8 cellular contexts compared by ENCODE assay signal in the genomic region with DNA sequence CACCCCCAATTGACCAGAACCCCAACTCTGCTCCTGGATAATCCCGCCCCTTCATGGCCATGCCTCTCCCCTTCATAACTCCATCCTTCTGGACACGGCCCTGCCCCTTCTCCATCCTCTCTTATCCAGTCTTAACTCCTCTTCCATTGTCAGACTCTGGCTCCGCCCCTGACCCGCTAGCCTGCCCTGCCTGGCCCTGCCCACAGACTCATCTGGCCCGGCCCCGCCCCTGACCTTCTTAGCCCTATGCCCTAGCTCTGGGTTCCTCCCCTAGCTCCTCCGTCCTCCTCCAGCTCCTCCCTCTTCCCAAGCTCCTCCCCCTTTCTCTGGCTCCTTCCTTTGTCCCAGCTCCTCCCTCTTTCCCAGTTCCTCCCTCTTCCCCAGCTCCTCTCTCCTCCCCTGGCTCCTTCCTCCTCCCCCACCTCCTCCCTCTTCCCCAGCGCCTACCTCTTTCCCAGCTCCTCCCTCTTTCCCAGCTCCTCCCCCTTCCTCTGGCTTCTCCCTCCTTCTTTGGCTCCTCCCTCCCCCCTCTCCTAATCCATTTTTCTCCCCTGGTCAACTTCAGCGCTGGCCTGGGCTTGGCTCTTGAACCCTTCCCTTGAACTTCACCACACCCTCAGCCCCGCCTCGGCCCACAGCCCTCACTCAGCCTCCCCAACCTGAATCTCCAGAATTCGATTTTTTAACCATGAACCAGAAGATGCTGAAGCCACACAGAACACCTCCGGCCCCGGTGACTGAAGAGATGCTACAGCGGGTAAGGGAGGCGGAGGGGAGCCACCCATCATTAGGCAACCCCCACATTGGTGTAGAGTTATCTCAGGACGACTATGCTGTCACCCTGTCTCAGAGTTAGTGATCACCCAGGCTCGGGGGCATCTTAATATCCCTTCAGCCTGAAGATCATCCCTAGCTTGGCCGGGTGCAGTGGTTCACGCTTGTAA. TPM values are rescaled to one million over a fixed set of nuclear protein-coding genes. Genes with fewer than 3 reads are reported as not detected.
DNase-seq lines count a peak whose midpoint lies in the region; ATAC-seq, FAIRE-seq and TF ChIP-seq lines count a peak whose summit lies in the region.

No MANE protein-coding gene starts in this region.

- FAIRE-seq in small intestine (lab: Jason Lieb, UNC): no peak

- peak; percentile 83 for DNase-seq in COLO668 (lab: John Stamatoyannopoulos, UW; ENCODE audit: unreplicated experiment)
- DNase-seq in Panc1 (ENCODE audit: low read depth, low spot score): peak; percentile 94
- DNase-seq in ascending aorta (ENCODE audit: low spot score in 2 of 2): peak; percentile 61 to 88
- DNase-seq in hepatocyte (ENCODE audit: low spot score): peak; percentile 64
- peak; percentile 99 for DNase-seq in small intestine
- no peak for DNase-seq in dedifferentiated amniotic fluid mesenchymal stem cell (ENCODE audit: extremely low spot score)

- H3K36me3 ChIP-seq in HUES6 (ENCODE audit: control insufficient read depth, insufficient read depth, low read length) (no peaks in the 10 kb centered on the region), Panc1 (ENCODE audit: control insufficient read depth, insufficient read depth, low read length) (no peaks in the 10 kb centered on the region), ascending aorta (no peaks in the 10 kb centered on the region), hepatocyte (replicated peaks; ENCODE audit: insufficient read depth, low read depth) (no peaks in the 10 kb centered on the region), small intestine (ENCODE audit: control insufficient read depth in 2 of 2, insufficient read depth in 2 of 2, low read length in 2 of 2) (no peaks in the 10 kb centered on the region)

- no TSS peak for BruUV-seq in Panc1 (replicated peaks; lab: Mats Ljungman, UMichigan)

- ATAC-seq in Panc1 (peak; percentile 90), HG03439 (IDR thresholded peaks at IDR 0.05; ENCODE audit: unreplicated experiment) (no peak)

- H4K20me1 ChIP-seq in hepatocyte (ENCODE audit: insufficient read depth, poor library complexity, severe bottlenecking): no peaks in the 10 kb centered on the region

- H3K4me1 ChIP-seq in HUES6 (ENCODE audit: control insufficient read depth, insufficient read depth, low read length): peaks cover 16% of the 10 kb centered on the region
- no peaks in the 10 kb centered on the region for H3K4me1 ChIP-seq in Panc1 (ENCODE audit: control insufficient read depth, insufficient read depth, low read length)
- H3K4me1 ChIP-seq in ascending aorta: peaks cover 0 to 3% of the 10 kb centered on the region in 2 donors
- H3K4me1 ChIP-seq in hepatocyte (ENCODE audit: insufficient read depth): no peaks in the 10 kb centered on the region
- peaks cover 0 to 3% of the 10 kb centered on the region in 2 donors for H3K4me1 ChIP-seq in small intestine (ENCODE audit: control insufficient read depth in 2 of 2, insufficient read depth in 1 of 2, low read depth in 1 of 2, low read length in 1 of 2)

- H3K79me2 ChIP-seq in hepatocyte: no peaks in the 10 kb centered on the region

- no peak overlapping the region for H3K9ac ChIP-seq in HUES6 (ENCODE audit: low read length)

- CTCF ChIA-PET in Panc1 (lab: Charles Lee): interaction anchor here (0.7 kb wide), 1 partner anchor 10 kb away, joined by 8 read pairs; a partner anchor contains a TSS

- no peak overlapping the region for H2AFZ ChIP-seq in hepatocyte

- 66% methylated on average over 16 of the region's 20 CpGs for WGBS in hepatocyte (ENCODE audit: low lambda C conversion rate, missing lambda C conversion rate)
- 35 to 44% (median 37%) methylated on average over 19 to 20 of the region's 20 CpGs for WGBS in small intestine, 3 donors

- in situ Hi-C loops in Panc1 (cut with HindIII; ENCODE audit: low pct_unique_long_range_greater_than_20kb, low sequenced_read_pairs): no loop called here

- H3K27me3 ChIP-seq in HUES6 (ENCODE audit: control insufficient read depth, insufficient read depth, low read length) (peaks cover 27% of the 10 kb centered on the region), Panc1 (ENCODE audit: control insufficient read depth, insufficient read depth, low read length) (no peaks in the 10 kb centered on the region), ascending aorta (no peaks in the 10 kb centered on the region), hepatocyte (no peaks in the 10 kb centered on the region), small intestine (ENCODE audit: control insufficient read depth in 2 of 2, insufficient read depth in 2 of 2, low read length in 2 of 2) (peaks cover 0 to 2% of the 10 kb centered on the region in 2 donors)

- intact Hi-C loops in Panc1 (cut with micrococcal nuclease; ENCODE audit: unreplicated experiment): no loop called here
- intact Hi-C loops in ascending aorta (cut with DNase I): no loop called here

- TF ChIP-seq CTCF in Panc1 (IDR thresholded peaks at IDR 0.05) (no peak), ascending aorta (IDR thresholded peaks at IDR 0.05) (no peak), hepatocyte (IDR thresholded peaks at IDR 0.05; ENCODE audit: poor library complexity) (no peak)

- H3K4me3 ChIP-seq in HUES6 (ENCODE audit: low read depth, low read length) (peak overlapping the region; percentile 65), Panc1 (ENCODE audit: low read depth in 2 of 2, low read length in 2 of 2) (peak overlapping the region; percentile 8 to 41; a peak in 3 of 4 replicates), ascending aorta (no peak overlapping the region), hepatocyte (no peak overlapping the region), small intestine (ENCODE audit: low read depth in 1 of 2, low read length in 2 of 2) (no peak overlapping the region)

- POLR2A ChIA-PET in Panc1 (lab: Charles Lee): interaction anchor here (0.6 to 0.7 kb wide), 2 partner anchors 13 to 413 kb away, joined by 3 to 4 read pairs; no protein-coding TSS in a partner anchor

- H3K27ac ChIP-seq in HUES6 (ENCODE audit: low read depth, low read length) (no peak overlapping the region), Panc1 (ENCODE audit: low read length) (no peak overlapping the region), ascending aorta (no peak overlapping the region), hepatocyte (no peak overlapping the region), small intestine (ENCODE audit: low read depth in 1 of 2, low read length in 1 of 2) (no peak overlapping the region)

- no peaks in the 10 kb centered on the region for H3K9me2 ChIP-seq in hepatocyte (replicated peaks; ENCODE audit: insufficient read depth)

- H3K9me3 ChIP-seq in HUES6 (ENCODE audit: control insufficient read depth, insufficient read depth, low read depth, low read length) (no peaks in the 10 kb centered on the region), Panc1 (ENCODE audit: control insufficient read depth, insufficient read depth, low read depth, low read length) (no peaks in the 10 kb centered on the region), ascending aorta (no peaks in the 10 kb centered on the region), hepatocyte (ENCODE audit: low read depth) (no peaks in the 10 kb centered on the region), small intestine (ENCODE audit: control insufficient read depth, low read depth) (no peaks in the 10 kb centered on the region)

- no peak overlapping the region for H3K4me2 ChIP-seq in hepatocyte

RNA-seq across cellular contexts. Expression of a gene that starts 9.2 kb away (rescaled TPM):
- total RNA-seq in Panc1 (2021; ENCODE audit: unreplicated experiment) (30.2 TPM), ascending aorta (163 TPM), hepatocyte (39.9 and 44.1 TPM in 2 replicates)
- 56.0 TPM for polyA plus RNA-seq in Panc1 (2012; ENCODE audit: insufficient read length)
- polyA plus RNA-seq in hepatocyte (37.8 and 43.4 TPM in 2 replicates), small intestine (10 to 100 TPM; 37.3 to 77.5 (median 75.8) TPM)

RNA-seq across cellular contexts. Expression of a gene that starts 15.8 kb away (rescaled TPM):
- total RNA-seq in Panc1 (2021; ENCODE audit: unreplicated experiment) (28.0 TPM), ascending aorta (11.9 TPM), hepatocyte (15.5 and 19.0 TPM in 2 replicates)
- 27.6 TPM for polyA plus RNA-seq in Panc1 (2012; ENCODE audit: insufficient read length)
- polyA plus RNA-seq in hepatocyte (55.5 and 60.5 TPM in 2 replicates), small intestine (10 to 100 TPM; 17.6 to 21.1 (median 18.6) TPM)

RNA-seq across cellular contexts. Expression of a gene that starts 17.8 kb away (rescaled TPM):
- total RNA-seq in Panc1 (2021; ENCODE audit: unreplicated experiment) (2.9 TPM), ascending aorta (not detected), hepatocyte (4.1 and 6.2 TPM in 2 replicates)
- 8.1 TPM for polyA plus RNA-seq in Panc1 (2012; ENCODE audit: insufficient read length)
- polyA plus RNA-seq in hepatocyte (10.3 and 10.6 TPM in 2 replicates), small intestine (10 to 100 TPM in 2 of 3 donors, 1 to 10 TPM in 1; 9.5 to 19.9 (median 19.2) TPM)

RNA-seq across cellular contexts. Expression of a gene that starts 28.9 kb away (rescaled TPM):
- 176 TPM for total RNA-seq in Panc1 (2021; ENCODE audit: unreplicated experiment)
- 299 TPM for polyA plus RNA-seq in Panc1 (2012; ENCODE audit: insufficient read length)
- 190 TPM for total RNA-seq in ascending aorta
- total RNA-seq in hepatocyte: 39.9 and 43.0 TPM in 2 replicates
- polyA plus RNA-seq in hepatocyte: 49.7 and 50.5 TPM in 2 replicates
- 100 to 1,000 TPM in 1 of 3 donors, 10 to 100 TPM in 2; 67.8 to 120 (median 89.0) TPM for polyA plus RNA-seq in small intestine

Comparison
In these comparisons a context has a peak if more than half of its experiments do, and no peak if none do; other contexts are left out.
1. H3K4me3 ChIP-seq: peak in HUES6 (single experiment) and Panc1 (2 of 2); none in ascending aorta (0 of 2), hepatocyte (single experiment) and small intestine (0 of 2).